Comparison of ENCODE assay signal across 9 cellular contexts in the genomic region with DNA sequence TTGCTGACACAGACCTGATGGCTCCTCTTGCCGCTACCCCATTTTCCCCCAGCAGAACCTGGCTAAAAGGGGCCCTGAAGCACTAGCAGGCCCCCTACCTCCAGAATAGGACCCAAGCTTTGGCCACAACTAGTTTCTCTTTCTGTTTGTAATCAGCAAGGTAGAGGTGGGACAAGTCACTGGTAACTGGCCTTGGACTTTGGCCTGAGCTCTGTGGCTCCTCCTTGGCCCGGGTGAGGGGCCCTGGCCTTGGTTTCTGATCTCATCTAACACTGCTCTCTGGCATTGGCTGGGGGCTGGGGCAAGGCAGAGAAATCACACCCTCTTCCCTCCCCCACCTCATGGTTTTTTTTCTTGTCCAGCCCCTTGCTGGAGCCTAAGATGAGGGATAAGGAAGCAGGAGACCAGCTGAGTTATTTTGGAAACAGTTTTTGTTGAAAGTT. TPM values are rescaled to one million over a fixed set of nuclear protein-coding genes. Genes with fewer than 3 reads are reported as not detected.
DNase-seq lines count a peak whose midpoint lies in the region; ATAC-seq and TF ChIP-seq lines count a peak whose summit lies in the region.
"Had no signal": no experiment of that assay in that cellular context is flagged by ENCODE, and none has a peak within 500 bp of the region (broad histone marks: within the 10 kb centered on the region; RNA-seq: fewer than 3 reads in every experiment).

No MANE protein-coding gene starts in this region.

- peak overlapping the region; percentile 100 for H3K27ac Mint-ChIP-seq in CD4-positive, alpha-beta T cell
- peak overlapping the region; percentile 82 for H3K27ac Mint-ChIP-seq in nephron progenitor cell

- peaks cover 3% of the 10 kb centered on the region for H3K9me3 Mint-ChIP-seq in CD4-positive, alpha-beta T cell
- peaks cover 26% of the 10 kb centered on the region for H3K9me3 Mint-ChIP-seq in nephron progenitor cell

- peak overlapping the region; percentile 95 for H3K4me3 Mint-ChIP-seq in CD4-positive, alpha-beta T cell
- H3K4me3 Mint-ChIP-seq in nephron progenitor cell, result peak overlapping the region; percentile 93

- POLR2A ChIA-PET in CD4-positive, alpha-beta T cell (lab: Charles Lee), result interaction anchor here (0.6 to 5.0 kb wide), 4 partner anchors 9 to 59 kb away, joined by 3 to 215 read pairs (median 24); a partner anchor contains a TSS

- H3K9me3 ChIP-seq in CD4-positive, alpha-beta T cell (ENCODE audit: control insufficient read depth, low read length), result no peaks in the 10 kb centered on the region

- intact Hi-C loops in CD4-positive, alpha-beta T cell (cut with DNase I, micrococcal nuclease), result loop anchor here in 1 of 2 experiments (5.0 to 10.0 kb wide), 4 partner anchors 144 to 672 kb away; a partner anchor contains a TSS
- intact Hi-C loops in dorsolateral prefrontal cortex (cut with DNase I), result loop anchor here in 1 of 2 donors (5.0 kb wide), 1 partner anchor 144 kb away; a partner anchor contains a TSS

- H3K27me3 Mint-ChIP-seq in CD4-positive, alpha-beta T cell, result no peaks in the 10 kb centered on the region
- H3K27me3 Mint-ChIP-seq in nephron progenitor cell (ENCODE audit: low read depth, poor library complexity), result peaks cover 2% of the 10 kb centered on the region

- peak overlapping the region; percentile 73 to 100 (median 99) for H3K4me3 ChIP-seq in dorsolateral prefrontal cortex

- H3K27me3 ChIP-seq in CD4-positive, alpha-beta T cell (ENCODE audit: control insufficient read depth, insufficient read depth, low read length), result no peaks in the 10 kb centered on the region
- no peaks in the 10 kb centered on the region for H3K27me3 ChIP-seq in dorsolateral prefrontal cortex

- ATAC-seq in CD4-positive, alpha-beta T cell (ENCODE audit: poor library complexity), result no peak
- ATAC-seq in GM21723 (IDR thresholded peaks at IDR 0.05; ENCODE audit: unreplicated experiment), result no peak
- no peak for ATAC-seq in GM21526 (IDR thresholded peaks at IDR 0.05; ENCODE audit: low FRiP score, unreplicated experiment)
- no peak for ATAC-seq in HG03135 (IDR thresholded peaks at IDR 0.05; ENCODE audit: unreplicated experiment)

- no peak for TF ChIP-seq CTCF in CD4-positive, alpha-beta T cell (IDR thresholded peaks at IDR 0.05)
- TF ChIP-seq CTCF in dorsolateral prefrontal cortex (IDR thresholded peaks at IDR 0.05 in 54 of 56, conservative IDR thresholded peaks at IDR 0.05 in 2 of 56; ENCODE audit: low read depth in 1 of 56, partially characterized antibody in 56 of 56) (no peak), nephron progenitor cell (IDR thresholded peaks at IDR 0.05) (no peak)

- peak overlapping the region; percentile 48 for H3K27ac ChIP-seq in CD4-positive, alpha-beta T cell (ENCODE audit: low read depth, low read length)
- peak overlapping the region in 58 of 59 donors; percentile 43 to 100 (median 100) for H3K27ac ChIP-seq in dorsolateral prefrontal cortex

- no peak for DNase-seq in CD4-positive, alpha-beta T cell
- DNase-seq in LoVo (ENCODE audit: low spot score), result peak; percentile 67
- DNase-seq in dorsolateral prefrontal cortex, result peak in 1 of 10 donors; percentile 26
- no peak for DNase-seq in nephron progenitor cell
- DNase-seq in SIG-M5 (lab: John Stamatoyannopoulos, UW), result no peak

- peaks cover 53% of the 10 kb centered on the region for H3K36me3 Mint-ChIP-seq in CD4-positive, alpha-beta T cell (ENCODE audit: low read depth)
- peaks cover 23% of the 10 kb centered on the region for H3K36me3 Mint-ChIP-seq in nephron progenitor cell (ENCODE audit: low read depth)

- H3K4me1 Mint-ChIP-seq in CD4-positive, alpha-beta T cell (ENCODE audit: low read depth), result peaks cover 63% of the 10 kb centered on the region
- peaks cover 46% of the 10 kb centered on the region for H3K4me1 Mint-ChIP-seq in nephron progenitor cell

- CTCF ChIA-PET in CD4-positive, alpha-beta T cell (lab: Charles Lee), result interaction anchor here (1.5 to 4.4 kb wide), 2 partner anchors 11 to 59 kb away, joined by 10 to 33 read pairs; a partner anchor contains a TSS

RNA-seq across cellular contexts. Expression of a gene that starts 2.1 kb away (rescaled TPM):
- 100 to 1,000 TPM; 169 to 173 TPM for total RNA-seq in CD4-positive, alpha-beta T cell
- total RNA-seq in dorsolateral prefrontal cortex, result 1,000 to 10,000 TPM in 107 of 120 experiments, 100 to 1,000 TPM in 13; 467 to 2,124 (median 1,470) TPM

RNA-seq across cellular contexts. Expression of a gene that starts 21.7 kb away (rescaled TPM):
- under 1 TPM; 0.87 to 0.96 TPM for total RNA-seq in CD4-positive, alpha-beta T cell
- 1 to 10 TPM in 20 of 120 experiments, under 1 TPM in 69, not detected in 31; 0.19 to 2.5 (median 0.63) TPM for total RNA-seq in dorsolateral prefrontal cortex

RNA-seq across cellular contexts. Expression of a gene that starts 32.8 kb away (rescaled TPM):
- not detected for total RNA-seq in CD4-positive, alpha-beta T cell
- total RNA-seq in dorsolateral prefrontal cortex, result 1 to 10 TPM in 43 of 120 experiments, not detected in 77; 3.1 to 9.9 (median 5.0) TPM
- total RNA-seq: lung had no signal

RNA-seq across cellular contexts. Expression of a gene that starts 57.8 kb away (rescaled TPM):
- under 1 TPM; 0.11 TPM for total RNA-seq in CD4-positive, alpha-beta T cell
- total RNA-seq in dorsolateral prefrontal cortex, result 10 to 100 TPM; 57.1 to 95.2 (median 76.6) TPM
